ENCODE assay signal across 1 cellular context in the genomic region with DNA sequence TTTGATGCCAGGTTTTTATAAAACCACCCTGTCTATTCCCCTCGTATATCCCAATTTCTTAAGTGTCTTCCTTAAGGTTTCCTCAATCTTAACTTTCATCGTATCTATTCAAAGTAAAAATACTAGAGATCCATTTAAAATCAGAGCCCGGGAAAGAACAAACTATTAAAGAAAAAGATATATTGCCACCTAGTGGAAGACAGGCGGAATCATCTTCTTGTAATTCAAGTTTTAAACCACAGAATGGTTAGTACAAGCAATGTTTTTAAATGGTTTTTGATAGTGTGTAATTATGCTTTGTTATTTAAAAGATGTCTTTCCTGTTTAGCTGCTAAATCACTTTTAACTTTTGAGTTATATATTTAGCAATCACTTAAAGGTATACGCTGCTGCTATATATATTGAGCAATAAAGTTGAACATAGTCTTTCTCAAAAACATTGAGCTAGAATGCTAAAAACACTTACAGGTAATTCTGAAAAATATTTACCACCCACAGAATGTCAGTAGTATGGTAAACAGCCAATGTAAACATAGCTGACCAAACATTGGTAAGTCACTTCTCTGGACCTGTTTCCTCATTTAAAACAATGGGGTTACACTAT.
TF ChIP-seq lines count a peak whose summit lies in the region.

No MANE protein-coding gene starts in this region.

TF ChIP-seq in HCT116, 20 proteins besides CTCF, POLR2A, EP300 and RAD21:
- TF ChIP-seq FOSL1 (IDR thresholded peaks at IDR 0.05; ENCODE audit: low read depth) (no peak), EGR1 (IDR thresholded peaks at IDR 0.05; ENCODE audit: low read depth) (no peak), POLR2AphosphoS5 (IDR thresholded peaks at IDR 0.05; ENCODE audit: low read depth, low read length) (no peak), ZFX (IDR thresholded peaks at IDR 0.05) (no peak), SIN3A (IDR thresholded peaks at IDR 0.05; ENCODE audit: low read depth) (no peak), TCF7L2 (IDR thresholded peaks at IDR 0.05; ENCODE audit: borderline replicate concordance, extremely low read depth, insufficient read depth, insufficient read length) (no peak), JUND (IDR thresholded peaks at IDR 0.05) (no peak)
- TF ChIP-seq, protein P1, sequence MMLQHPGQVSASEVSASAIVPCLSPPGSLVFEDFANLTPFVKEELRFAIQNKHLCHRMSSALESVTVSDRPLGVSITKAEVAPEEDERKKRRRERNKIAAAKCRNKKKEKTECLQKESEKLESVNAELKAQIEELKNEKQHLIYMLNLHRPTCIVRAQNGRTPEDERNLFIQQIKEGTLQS (IDR thresholded peaks at IDR 0.05): no peak
